In genomic region chr4:67575232-67575888, GRCh38 we compare ENCODE assay signal across 8 cellular contexts. TPM values are rescaled to one million over a fixed set of nuclear protein-coding genes. Genes with fewer than 3 reads are reported as not detected.
A peak's percentile ranks its signal among the peaks of the same experiment; 100 is the strongest.
DNase-seq lines count a peak whose midpoint lies in the region; ATAC-seq, FAIRE-seq and TF ChIP-seq lines count a peak whose summit lies in the region.

No MANE protein-coding gene starts in this region.

- H3K36me3 ChIP-seq in SJCRH30 (no peaks in the 10 kb centered on the region; the same call in 1 of the 2 replicates), pancreas (no peaks in the 10 kb centered on the region)

- intact Hi-C loops in pancreas (cut with DNase I) = no loop called here

- H3K4me3 Mint-ChIP-seq in HFFc6 = no peak overlapping the region

- H3K4me1 ChIP-seq in SJCRH30 (peaks cover 5% of the 10 kb centered on the region; the same call in 1 of the 2 replicates), pancreas (no peaks in the 10 kb centered on the region)

- POLR2A ChIA-PET in GM10248 (lab: Yijun Ruan, JAX) = no interaction called here

- no peaks in the 10 kb centered on the region; the same call in 1 of the 2 replicates for H3K9me3 ChIP-seq in SJCRH30 (replicated peaks)
- no peaks in the 10 kb centered on the region for H3K9me3 ChIP-seq in pancreas

- no peak for TF ChIP-seq CTCF in GM10248 (IDR thresholded peaks at IDR 0.05; ENCODE audit: control extremely low read depth, extremely low read depth, low read depth, missing control alignments)
- no peak for TF ChIP-seq CTCF in pancreas (IDR thresholded peaks at IDR 0.05)
- TF ChIP-seq CTCF in HFFc6 (IDR thresholded peaks at IDR 0.05) = no peak

- peak; percentile 49 for DNase-seq in GM10248 (ENCODE audit: extremely low spot score)
- DNase-seq in SJCRH30 = peak; percentile 13 to 50
- DNase-seq in pancreas = peak in 1 of 6 donors; percentile 11
- DNase-seq in DMS114 treated with DMSO at 0.1 percent for 48 hours (lab: John Stamatoyannopoulos, UW; ENCODE audit: unreplicated experiment) = no peak
- DNase-seq in inferior parietal cortex (ENCODE audit: extremely low spot score) = no peak
- DNase-seq in HFFc6 = no peak

- H3K4me3 ChIP-seq in SJCRH30 (peak overlapping the region; percentile 51), pancreas (no peak overlapping the region)

- FAIRE-seq in pancreas (lab: Jason Lieb, UNC) = no peak

- WGBS in pancreas, 2 donors = 48 to 81% methylated on average over 9 of the region's 9 CpGs

- H3K36me3 Mint-ChIP-seq in HFFc6 (ENCODE audit: low read depth) = no peaks in the 10 kb centered on the region

- no peaks in the 10 kb centered on the region for H3K27me3 ChIP-seq in SJCRH30
- no peaks in the 10 kb centered on the region for H3K27me3 ChIP-seq in pancreas

- H3K27ac ChIP-seq in SJCRH30 (peak overlapping the region; percentile 10; the same call in 1 of the 2 replicates), pancreas (peak overlapping the region in 2 of 4 donors; percentile 23 to 46)

- peak; percentile 90 for ATAC-seq in GM21423 (IDR thresholded peaks at IDR 0.05; ENCODE audit: unreplicated experiment)
- ATAC-seq in HG03521 (IDR thresholded peaks at IDR 0.05; ENCODE audit: unreplicated experiment) = peak; percentile 95
- ATAC-seq in pancreas = peak in 3 of 4 donors; percentile 38 to 86 (median 50)

- no peaks in the 10 kb centered on the region for H3K4me1 Mint-ChIP-seq in HFFc6 (ENCODE audit: low read depth)

- H3K9me3 Mint-ChIP-seq in HFFc6 = no peaks in the 10 kb centered on the region

- H3K27ac Mint-ChIP-seq in HFFc6 = no peak overlapping the region

- CTCF ChIA-PET in GM10248 (lab: Yijun Ruan, JAX) = no interaction called here

- peaks cover 17% of the 10 kb centered on the region; the same call in 1 of the 2 replicates for H3K27me3 Mint-ChIP-seq in HFFc6 (ENCODE audit: insufficient read depth)

RNA-seq across cellular contexts. Expression of gene STAP1, which starts 16.8 kb away (rescaled TPM):
- 0.08 and 0.58 TPM in 2 replicates for total RNA-seq in SJCRH30 (2014; rRNA removed; shearing (Covaris generic))
- total RNA-seq in pancreas = under 1 TPM in 2 of 6 donors, not detected in 4; 0.24 to 0.29 TPM
- polyA plus RNA-seq in pancreas = under 1 TPM; 0.21 to 0.27 TPM
- total RNA-seq in HFFc6 (2021; fragmentation: NEBNext Ultra II Directional; extraction: Animal tissue kit (Norgen Biotek cat#: 25700)) = not detected

RNA-seq across cellular contexts. Expression of gene CENPC, which starts 30.1 kb away (rescaled TPM):
- 27.2 and 36.4 TPM in 2 replicates for total RNA-seq in SJCRH30 (2014; rRNA removed; shearing (Covaris generic))
- 10 to 100 TPM in 5 of 6 donors, 1 to 10 TPM in 1; 8.6 to 19.5 (median 14.3) TPM for total RNA-seq in pancreas
- polyA plus RNA-seq in pancreas = 1 to 10 TPM; 5.9 to 7.6 TPM
- 1 to 10 TPM; 8.0 to 9.4 (median 9.0) TPM for total RNA-seq in HFFc6 (2021; fragmentation: NEBNext Ultra II Directional; extraction: Animal tissue kit (Norgen Biotek cat#: 25700))

Comparison
In these comparisons a context has a peak if more than half of its experiments do, and no peak if none do; other contexts are left out.
1. DNase-seq: peak in GM10248 (single experiment) and SJCRH30 (2 of 2); none in DMS114 treated with DMSO at 0.1 percent for 48 hours (single experiment), inferior parietal cortex (single experiment) and HFFc6 (single experiment).
2. Peak in every context shown above with its lines, with median percentiles within 50 percentile points of each other: ATAC-seq.